8 cellular contexts compared by ENCODE assay signal in genomic region chr1:116375884-116376733, GRCh38. TPM values are rescaled to one million over a fixed set of nuclear protein-coding genes. Genes with fewer than 3 reads are reported as not detected.
DNase-seq lines count a peak whose midpoint lies in the region; ATAC-seq and TF ChIP-seq lines count a peak whose summit lies in the region.

No MANE protein-coding gene starts in this region.

- in situ Hi-C loops in GM13977 (cut with MboI; ENCODE audit: low pct_unique_long_range_greater_than_20kb, low sequenced_read_pairs, unreplicated experiment), result no loop called here

- H2AFZ ChIP-seq in trophoblast cell (ENCODE audit: insufficient read depth, low read length, poor library complexity), result no peak overlapping the region

- H4K91ac ChIP-seq in trophoblast cell (ENCODE audit: low read depth, low read length), result no peak overlapping the region

- H3K14ac ChIP-seq in trophoblast cell (ENCODE audit: low read length), result no peak overlapping the region

- H2AK5ac ChIP-seq in trophoblast cell (ENCODE audit: low read length), result no peak overlapping the region

- no peak overlapping the region for H3K9ac ChIP-seq in trophoblast cell (ENCODE audit: low read length)

- H3K4me1 ChIP-seq in trophoblast cell (ENCODE audit: control insufficient read depth in 1 of 2, insufficient read depth in 2 of 2, low read length in 2 of 2), result peaks cover 18 to 29% of the 10 kb centered on the region in 2 experiments

- H3K79me2 ChIP-seq in trophoblast cell (ENCODE audit: control insufficient read depth, insufficient read depth, low read length, poor library complexity), result peaks cover 29% of the 10 kb centered on the region

- H3K23ac ChIP-seq in trophoblast cell (ENCODE audit: low read length), result no peak overlapping the region

- peaks cover 0 to 3% of the 10 kb centered on the region in 2 experiments for H3K36me3 ChIP-seq in trophoblast cell (ENCODE audit: control insufficient read depth in 1 of 2, insufficient read depth in 2 of 2, low read length in 2 of 2)

- H3K18ac ChIP-seq in trophoblast cell (ENCODE audit: low read length), result no peak overlapping the region

- WGBS in trophoblast cell (ENCODE audit: extremely low coverage, insufficient coverage, insufficient read length), result no CpG with 5 or more reads among the region's 9 CpGs

- H2BK12ac ChIP-seq in trophoblast cell (ENCODE audit: low read length), result no peak overlapping the region

- DNase-seq in EL, result peak; percentile 77
- peak; percentile 88 for DNase-seq in NCI-H226
- peak; percentile 15 for DNase-seq in activated gamma-delta T cell treated with anti-CD3 and anti-CD28 coated beads, Interleukin-2, amount 50 U/mL, for 16 hours (ENCODE audit: low read depth)
- peak; percentile 31 to 88 (median 70) for DNase-seq in head of caudate nucleus
- DNase-seq in trophoblast cell, result peak; percentile 50 to 52
- no peak for DNase-seq in NCI-H2227 (lab: John Stamatoyannopoulos, UW; ENCODE audit: unreplicated experiment)
- DNase-seq in GM13977 (ENCODE audit: low spot score), result no peak

- no peak for ATAC-seq in GM19328 (IDR thresholded peaks at IDR 0.05; ENCODE audit: unreplicated experiment)

- H3K4me2 ChIP-seq in trophoblast cell (ENCODE audit: low read length), result peak overlapping the region; percentile 18

- peak overlapping the region; percentile 23 for H3K27ac ChIP-seq in trophoblast cell (ENCODE audit: low read depth, low read length)

- no peak overlapping the region for H4K8ac ChIP-seq in trophoblast cell (ENCODE audit: low read depth, low read length)

- H3K4me3 ChIP-seq in trophoblast cell (ENCODE audit: low read depth, low read length), result no peak overlapping the region

- H2BK120ac ChIP-seq in trophoblast cell (ENCODE audit: insufficient read depth, low read length, poor library complexity), result no peak overlapping the region

- peak overlapping the region; percentile 64 for H3K4ac ChIP-seq in trophoblast cell (ENCODE audit: low read depth, low read length)

- TF ChIP-seq CTCF in GM13977 (IDR thresholded peaks at IDR 0.05; ENCODE audit: extremely low read depth, insufficient read depth, missing control alignments), result no peak

- no peak overlapping the region for H4K12ac ChIP-seq in trophoblast cell (ENCODE audit: low read depth, low read length)

- H3K9me3 ChIP-seq in trophoblast cell (ENCODE audit: insufficient read depth, low read depth, low read length), result no peaks in the 10 kb centered on the region

- intact Hi-C loops in head of caudate nucleus (cut with DNase I), result loop anchor here (5.0 kb wide), 2 partner anchors 111 to 224 kb away; no protein-coding TSS in a partner anchor

- H3K79me1 ChIP-seq in trophoblast cell (ENCODE audit: low read length), result peaks cover 19% of the 10 kb centered on the region

- H2BK5ac ChIP-seq in trophoblast cell (ENCODE audit: low read depth, low read length, poor library complexity), result no peak overlapping the region

- H3K27me3 ChIP-seq in trophoblast cell (ENCODE audit: insufficient read depth, low read length), result no peaks in the 10 kb centered on the region

RNA-seq across cellular contexts. Expression of gene ATP1A1, which starts 3.1 kb away (rescaled TPM):
- polyA plus RNA-seq in trophoblast cell (2013), result 247 and 256 TPM in 2 replicates

Comparison
In these comparisons a context has a peak if more than half of its experiments do, and no peak if none do; other contexts are left out.
1. DNase-seq: peak in EL (single experiment), NCI-H226 (single experiment), activated gamma-delta T cell treated with anti-CD3 and anti-CD28 coated beads, Interleukin-2, amount 50 U/mL, for 16 hours (single experiment), head of caudate nucleus (42 of 42) and trophoblast cell (2 of 2); none in NCI-H2227 (single experiment) and GM13977 (single experiment).